Comparison of ENCODE assay signal across 2 cellular contexts in the genomic region with DNA sequence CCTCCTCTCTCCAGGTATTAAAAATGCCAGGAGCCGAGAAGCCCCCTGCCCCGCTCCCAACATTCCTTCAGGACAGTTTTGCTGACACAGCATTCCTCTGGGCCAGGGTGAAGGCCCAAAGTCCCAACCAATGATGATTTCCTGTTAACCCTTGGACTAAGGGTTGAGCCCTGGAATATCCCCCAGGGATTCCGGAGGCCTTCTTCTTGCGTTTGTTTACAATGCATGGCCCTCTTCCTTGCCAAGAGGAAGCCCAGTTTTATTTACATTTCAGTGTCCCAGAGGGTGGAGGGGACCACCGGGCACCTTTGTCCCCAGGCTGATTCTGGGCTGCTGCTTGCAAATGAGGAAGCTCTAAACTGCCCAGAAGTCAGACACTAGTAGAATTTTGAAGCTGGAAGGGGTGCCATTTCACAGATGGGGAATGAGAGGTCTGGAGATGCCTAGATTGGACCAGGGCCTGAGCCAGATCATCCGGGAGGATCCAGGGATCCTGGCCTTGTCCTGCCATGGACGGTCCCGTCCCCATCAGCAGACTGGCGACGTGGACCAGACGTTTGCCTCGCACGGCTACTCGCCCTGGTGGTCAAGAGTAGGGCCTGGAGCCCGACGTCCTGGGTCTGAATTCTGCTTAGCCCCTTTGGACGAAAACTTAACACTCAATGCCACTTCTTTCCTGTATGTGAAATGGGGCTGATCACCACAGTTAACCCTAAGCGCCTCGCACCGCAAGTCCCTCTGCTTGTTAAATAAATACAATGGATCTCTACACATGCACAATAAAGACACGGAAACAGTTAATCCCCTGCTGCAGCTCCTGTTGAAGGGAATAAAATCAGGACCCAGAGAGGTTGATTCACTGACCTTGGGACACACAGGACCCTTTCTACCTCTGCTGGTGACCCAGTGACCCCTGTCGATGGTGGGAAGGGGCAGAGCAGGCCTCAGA.
A peak's percentile ranks its signal among the peaks of the same experiment; 100 is the strongest.
TF ChIP-seq lines count a peak whose summit lies in the region.

No MANE protein-coding gene starts in this region.

TF ChIP-seq in HEK293, 187 proteins besides CTCF, POLR2A, EP300 and RAD21:
- TF ChIP-seq ZNF548 (tag by site-specific recombination; IDR thresholded peaks at IDR 0.05) (no peak), SP7 (tag by site-specific recombination; IDR thresholded peaks at IDR 0.05) (no peak), GLIS1 (tag by site-specific recombination; IDR thresholded peaks at IDR 0.05) (no peak), ZNF521 (tag by site-specific recombination; IDR thresholded peaks at IDR 0.05) (no peak), ZFP41 (tag by site-specific recombination; IDR thresholded peaks at IDR 0.05; ENCODE audit: borderline replicate concordance) (no peak), ZNF768 (tag by site-specific recombination; IDR thresholded peaks at IDR 0.05) (peak; percentile 63), ZNF175 (tag by site-specific recombination; IDR thresholded peaks at IDR 0.05) (no peak)

TF ChIP-seq in K562, 482 proteins besides CTCF, POLR2A, EP300 and RAD21 (continues in another document):
- TF ChIP-seq ZNF12 (CRISPR knock-in tag; IDR thresholded peaks at IDR 0.05) = no peak
- no peak for TF ChIP-seq ETS2 (tag; IDR thresholded peaks at IDR 0.05; ENCODE audit: borderline replicate concordance, poor library complexity, severe bottlenecking)
- TF ChIP-seq, protein P1, sequence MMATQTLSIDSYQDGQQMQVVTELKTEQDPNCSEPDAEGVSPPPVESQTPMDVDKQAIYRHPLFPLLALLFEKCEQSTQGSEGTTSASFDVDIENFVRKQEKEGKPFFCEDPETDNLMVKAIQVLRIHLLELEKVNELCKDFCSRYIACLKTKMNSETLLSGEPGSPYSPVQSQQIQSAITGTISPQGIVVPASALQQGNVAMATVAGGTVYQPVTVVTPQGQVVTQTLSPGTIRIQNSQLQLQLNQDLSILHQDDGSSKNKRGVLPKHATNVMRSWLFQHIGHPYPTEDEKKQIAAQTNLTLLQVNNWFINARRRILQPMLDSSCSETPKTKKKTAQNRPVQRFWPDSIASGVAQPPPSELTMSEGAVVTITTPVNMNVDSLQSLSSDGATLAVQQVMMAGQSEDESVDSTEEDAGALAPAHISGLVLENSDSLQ (IDR thresholded peaks at IDR 0.05) = no peak
- TF ChIP-seq ZFPM2 (CRISPR knock-in tag; IDR thresholded peaks at IDR 0.05) = no peak
- TF ChIP-seq MAFF (IDR thresholded peaks at IDR 0.05; ENCODE audit: low read length) = peak; percentile 98
- TF ChIP-seq MAFK (IDR thresholded peaks at IDR 0.05; ENCODE audit: low read length) = peak; percentile 99
- TF ChIP-seq, protein P2, sequence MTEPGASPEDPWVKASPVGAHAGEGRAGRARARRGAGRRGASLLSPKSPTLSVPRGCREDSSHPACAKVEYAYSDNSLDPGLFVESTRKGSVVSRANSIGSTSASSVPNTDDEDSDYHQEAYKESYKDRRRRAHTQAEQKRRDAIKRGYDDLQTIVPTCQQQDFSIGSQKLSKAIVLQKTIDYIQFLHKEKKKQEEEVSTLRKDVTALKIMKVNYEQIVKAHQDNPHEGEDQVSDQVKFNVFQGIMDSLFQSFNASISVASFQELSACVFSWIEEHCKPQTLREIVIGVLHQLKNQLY (CRISPR knock-in tag; conservative IDR thresholded peaks at IDR 0.05) = no peak
- TF ChIP-seq SMARCA5 (IDR thresholded peaks at IDR 0.05) = 0 out of 2 replicates have a peak, but pooled peaks have one; percentile 25
- TF ChIP-seq MED1 (CRISPR knock-in tag; IDR thresholded peaks at IDR 0.05; ENCODE audit: borderline replicate concordance) = no peak
- no peak for TF ChIP-seq L3MBTL2 (IDR thresholded peaks at IDR 0.05)
- peak; percentile 37; the same call in 1 of the 2 replicates for TF ChIP-seq HDAC2 (IDR thresholded peaks at IDR 0.05)
- no peak for TF ChIP-seq RHOXF2B (CRISPR knock-in tag; conservative IDR thresholded peaks at IDR 0.05)
- no peak for TF ChIP-seq GTF2F1 (IDR thresholded peaks at IDR 0.05; ENCODE audit: low read depth, low read length)
- peak; percentile 56 for TF ChIP-seq RBM25 (IDR thresholded peaks at IDR 0.05; ENCODE audit: low read depth, low read length, severe bottlenecking)
- no peak for TF ChIP-seq ZNF140 (CRISPR knock-in tag; IDR thresholded peaks at IDR 0.05)
- TF ChIP-seq CEBPG (CRISPR knock-in tag; IDR thresholded peaks at IDR 0.05) = no peak
- no peak for TF ChIP-seq CEBPG (tag; conservative IDR thresholded peaks at IDR 0.05 in 1 of 2, IDR thresholded peaks at IDR 0.05 in 1 of 2)
- TF ChIP-seq NCOR1 (IDR thresholded peaks at IDR 0.05) = no peak
- no peak for TF ChIP-seq PYGO2 (tag; IDR thresholded peaks at IDR 0.05)
- no peak for TF ChIP-seq ATF7 (IDR thresholded peaks at IDR 0.05)
- TF ChIP-seq, protein P3, sequence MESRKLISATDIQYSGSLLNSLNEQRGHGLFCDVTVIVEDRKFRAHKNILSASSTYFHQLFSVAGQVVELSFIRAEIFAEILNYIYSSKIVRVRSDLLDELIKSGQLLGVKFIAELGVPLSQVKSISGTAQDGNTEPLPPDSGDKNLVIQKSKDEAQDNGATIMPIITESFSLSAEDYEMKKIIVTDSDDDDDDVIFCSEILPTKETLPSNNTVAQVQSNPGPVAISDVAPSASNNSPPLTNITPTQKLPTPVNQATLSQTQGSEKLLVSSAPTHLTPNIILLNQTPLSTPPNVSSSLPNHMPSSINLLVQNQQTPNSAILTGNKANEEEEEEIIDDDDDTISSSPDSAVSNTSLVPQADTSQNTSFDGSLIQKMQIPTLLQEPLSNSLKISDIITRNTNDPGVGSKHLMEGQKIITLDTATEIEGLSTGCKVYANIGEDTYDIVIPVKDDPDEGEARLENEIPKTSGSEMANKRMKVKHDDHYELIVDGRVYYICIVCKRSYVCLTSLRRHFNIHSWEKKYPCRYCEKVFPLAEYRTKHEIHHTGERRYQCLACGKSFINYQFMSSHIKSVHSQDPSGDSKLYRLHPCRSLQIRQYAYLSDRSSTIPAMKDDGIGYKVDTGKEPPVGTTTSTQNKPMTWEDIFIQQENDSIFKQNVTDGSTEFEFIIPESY (CRISPR knock-in tag; IDR thresholded peaks at IDR 0.05) = 0 out of 2 replicates have a peak, but pooled peaks have one; percentile 38
- no peak for TF ChIP-seq RCOR1 (IDR thresholded peaks at IDR 0.05; ENCODE audit: borderline replicate concordance in 1 of 2, low read depth in 2 of 2, low read length in 2 of 2)
- no peak for TF ChIP-seq SP1 (CRISPR knock-in tag; IDR thresholded peaks at IDR 0.05)
- no peak for TF ChIP-seq FOXA3 (CRISPR knock-in tag; conservative IDR thresholded peaks at IDR 0.05 in 1 of 2, IDR thresholded peaks at IDR 0.05 in 1 of 2)
- TF ChIP-seq MTA2 (IDR thresholded peaks at IDR 0.05; ENCODE audit: low read depth) = no peak
- no peak for TF ChIP-seq HDAC3 (IDR thresholded peaks at IDR 0.05; ENCODE audit: borderline replicate concordance, partially characterized antibody)
- TF ChIP-seq ZNF316 (IDR thresholded peaks at IDR 0.05) = peak; percentile 98
- TF ChIP-seq KDM1A (IDR thresholded peaks at IDR 0.05) = peak in 1 of 2 experiments; percentile 72; a peak in 2 of 4 replicates
- TF ChIP-seq, protein P4, sequence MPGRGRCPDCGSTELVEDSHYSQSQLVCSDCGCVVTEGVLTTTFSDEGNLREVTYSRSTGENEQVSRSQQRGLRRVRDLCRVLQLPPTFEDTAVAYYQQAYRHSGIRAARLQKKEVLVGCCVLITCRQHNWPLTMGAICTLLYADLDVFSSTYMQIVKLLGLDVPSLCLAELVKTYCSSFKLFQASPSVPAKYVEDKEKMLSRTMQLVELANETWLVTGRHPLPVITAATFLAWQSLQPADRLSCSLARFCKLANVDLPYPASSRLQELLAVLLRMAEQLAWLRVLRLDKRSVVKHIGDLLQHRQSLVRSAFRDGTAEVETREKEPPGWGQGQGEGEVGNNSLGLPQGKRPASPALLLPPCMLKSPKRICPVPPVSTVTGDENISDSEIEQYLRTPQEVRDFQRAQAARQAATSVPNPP (IDR thresholded peaks at IDR 0.05; ENCODE audit: borderline replicate concordance, insufficient read depth, insufficient read length) = no peak
- peak; percentile 95 for TF ChIP-seq C11orf30 (IDR thresholded peaks at IDR 0.05; ENCODE audit: low read depth)
- TF ChIP-seq YBX1 (IDR thresholded peaks at IDR 0.05) = no peak
- no peak for TF ChIP-seq ZNF212 (CRISPR knock-in tag; IDR thresholded peaks at IDR 0.05)
- TF ChIP-seq, protein P5, sequence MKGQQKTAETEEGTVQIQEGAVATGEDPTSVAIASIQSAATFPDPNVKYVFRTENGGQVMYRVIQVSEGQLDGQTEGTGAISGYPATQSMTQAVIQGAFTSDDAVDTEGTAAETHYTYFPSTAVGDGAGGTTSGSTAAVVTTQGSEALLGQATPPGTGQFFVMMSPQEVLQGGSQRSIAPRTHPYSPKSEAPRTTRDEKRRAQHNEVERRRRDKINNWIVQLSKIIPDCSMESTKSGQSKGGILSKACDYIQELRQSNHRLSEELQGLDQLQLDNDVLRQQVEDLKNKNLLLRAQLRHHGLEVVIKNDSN (CRISPR knock-in tag; IDR thresholded peaks at IDR 0.05) = no peak
- TF ChIP-seq, protein P6, sequence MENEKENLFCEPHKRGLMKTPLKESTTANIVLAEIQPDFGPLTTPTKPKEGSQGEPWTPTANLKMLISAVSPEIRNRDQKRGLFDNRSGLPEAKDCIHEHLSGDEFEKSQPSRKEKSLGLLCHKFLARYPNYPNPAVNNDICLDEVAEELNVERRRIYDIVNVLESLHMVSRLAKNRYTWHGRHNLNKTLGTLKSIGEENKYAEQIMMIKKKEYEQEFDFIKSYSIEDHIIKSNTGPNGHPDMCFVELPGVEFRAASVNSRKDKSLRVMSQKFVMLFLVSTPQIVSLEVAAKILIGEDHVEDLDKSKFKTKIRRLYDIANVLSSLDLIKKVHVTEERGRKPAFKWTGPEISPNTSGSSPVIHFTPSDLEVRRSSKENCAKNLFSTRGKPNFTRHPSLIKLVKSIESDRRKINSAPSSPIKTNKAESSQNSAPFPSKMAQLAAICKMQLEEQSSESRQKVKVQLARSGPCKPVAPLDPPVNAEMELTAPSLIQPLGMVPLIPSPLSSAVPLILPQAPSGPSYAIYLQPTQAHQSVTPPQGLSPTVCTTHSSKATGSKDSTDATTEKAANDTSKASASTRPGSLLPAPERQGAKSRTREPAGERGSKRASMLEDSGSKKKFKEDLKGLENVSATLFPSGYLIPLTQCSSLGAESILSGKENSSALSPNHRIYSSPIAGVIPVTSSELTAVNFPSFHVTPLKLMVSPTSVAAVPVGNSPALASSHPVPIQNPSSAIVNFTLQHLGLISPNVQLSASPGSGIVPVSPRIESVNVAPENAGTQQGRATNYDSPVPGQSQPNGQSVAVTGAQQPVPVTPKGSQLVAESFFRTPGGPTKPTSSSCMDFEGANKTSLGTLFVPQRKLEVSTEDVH (IDR thresholded peaks at IDR 0.05; ENCODE audit: low read depth, partially characterized antibody) = no peak
- TF ChIP-seq PML (IDR thresholded peaks at IDR 0.05; ENCODE audit: low read length) = no peak
- no peak for TF ChIP-seq KDM4B (IDR thresholded peaks at IDR 0.05; ENCODE audit: borderline replicate concordance in 2 of 2, low read depth in 1 of 2)
- no peak for TF ChIP-seq XRCC4 (IDR thresholded peaks at IDR 0.05; ENCODE audit: extremely low read depth, insufficient read depth, insufficient read length)
- TF ChIP-seq NCOA2 (IDR thresholded peaks at IDR 0.05; ENCODE audit: partially characterized antibody in 2 of 2) = no peak
- TF ChIP-seq, protein P7, sequence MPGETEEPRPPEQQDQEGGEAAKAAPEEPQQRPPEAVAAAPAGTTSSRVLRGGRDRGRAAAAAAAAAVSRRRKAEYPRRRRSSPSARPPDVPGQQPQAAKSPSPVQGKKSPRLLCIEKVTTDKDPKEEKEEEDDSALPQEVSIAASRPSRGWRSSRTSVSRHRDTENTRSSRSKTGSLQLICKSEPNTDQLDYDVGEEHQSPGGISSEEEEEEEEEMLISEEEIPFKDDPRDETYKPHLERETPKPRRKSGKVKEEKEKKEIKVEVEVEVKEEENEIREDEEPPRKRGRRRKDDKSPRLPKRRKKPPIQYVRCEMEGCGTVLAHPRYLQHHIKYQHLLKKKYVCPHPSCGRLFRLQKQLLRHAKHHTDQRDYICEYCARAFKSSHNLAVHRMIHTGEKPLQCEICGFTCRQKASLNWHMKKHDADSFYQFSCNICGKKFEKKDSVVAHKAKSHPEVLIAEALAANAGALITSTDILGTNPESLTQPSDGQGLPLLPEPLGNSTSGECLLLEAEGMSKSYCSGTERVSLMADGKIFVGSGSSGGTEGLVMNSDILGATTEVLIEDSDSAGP (CRISPR knock-in tag; IDR thresholded peaks at IDR 0.05) = no peak
- peak; percentile 78 for TF ChIP-seq ZFP36 (IDR thresholded peaks at IDR 0.05; ENCODE audit: low read depth, low read length, partially characterized antibody)
- no peak for TF ChIP-seq ZFX (CRISPR knock-in tag; IDR thresholded peaks at IDR 0.05)
- TF ChIP-seq, protein P8, sequence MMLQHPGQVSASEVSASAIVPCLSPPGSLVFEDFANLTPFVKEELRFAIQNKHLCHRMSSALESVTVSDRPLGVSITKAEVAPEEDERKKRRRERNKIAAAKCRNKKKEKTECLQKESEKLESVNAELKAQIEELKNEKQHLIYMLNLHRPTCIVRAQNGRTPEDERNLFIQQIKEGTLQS (IDR thresholded peaks at IDR 0.05) = no peak
- TF ChIP-seq, protein P8 (CRISPR knock-in tag; conservative IDR thresholded peaks at IDR 0.05) = no peak
- TF ChIP-seq HNRNPUL1 (IDR thresholded peaks at IDR 0.05; ENCODE audit: low read length) = no peak
- TF ChIP-seq POLR3A (IDR thresholded peaks at IDR 0.05; ENCODE audit: borderline replicate concordance, extremely low read depth, insufficient read depth, insufficient read length) = no peak
- TF ChIP-seq BCOR (IDR thresholded peaks at IDR 0.05) = peak; percentile 72
- TF ChIP-seq SMAD4 (CRISPR knock-in tag; conservative IDR thresholded peaks at IDR 0.05) = no peak
- TF ChIP-seq, protein P9, sequence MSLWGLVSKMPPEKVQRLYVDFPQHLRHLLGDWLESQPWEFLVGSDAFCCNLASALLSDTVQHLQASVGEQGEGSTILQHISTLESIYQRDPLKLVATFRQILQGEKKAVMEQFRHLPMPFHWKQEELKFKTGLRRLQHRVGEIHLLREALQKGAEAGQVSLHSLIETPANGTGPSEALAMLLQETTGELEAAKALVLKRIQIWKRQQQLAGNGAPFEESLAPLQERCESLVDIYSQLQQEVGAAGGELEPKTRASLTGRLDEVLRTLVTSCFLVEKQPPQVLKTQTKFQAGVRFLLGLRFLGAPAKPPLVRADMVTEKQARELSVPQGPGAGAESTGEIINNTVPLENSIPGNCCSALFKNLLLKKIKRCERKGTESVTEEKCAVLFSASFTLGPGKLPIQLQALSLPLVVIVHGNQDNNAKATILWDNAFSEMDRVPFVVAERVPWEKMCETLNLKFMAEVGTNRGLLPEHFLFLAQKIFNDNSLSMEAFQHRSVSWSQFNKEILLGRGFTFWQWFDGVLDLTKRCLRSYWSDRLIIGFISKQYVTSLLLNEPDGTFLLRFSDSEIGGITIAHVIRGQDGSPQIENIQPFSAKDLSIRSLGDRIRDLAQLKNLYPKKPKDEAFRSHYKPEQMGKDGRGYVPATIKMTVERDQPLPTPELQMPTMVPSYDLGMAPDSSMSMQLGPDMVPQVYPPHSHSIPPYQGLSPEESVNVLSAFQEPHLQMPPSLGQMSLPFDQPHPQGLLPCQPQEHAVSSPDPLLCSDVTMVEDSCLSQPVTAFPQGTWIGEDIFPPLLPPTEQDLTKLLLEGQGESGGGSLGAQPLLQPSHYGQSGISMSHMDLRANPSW (CRISPR knock-in tag; IDR thresholded peaks at IDR 0.05) = no peak
- TF ChIP-seq MAFG (tag; conservative IDR thresholded peaks at IDR 0.05) = peak; percentile 96
- TF ChIP-seq ESRRB (CRISPR knock-in tag; IDR thresholded peaks at IDR 0.05; ENCODE audit: borderline replicate concordance) = no peak
- TF ChIP-seq CBX2 (IDR thresholded peaks at IDR 0.05; ENCODE audit: insufficient read depth, low read length, poor library complexity, severe bottlenecking) = no peak
- TF ChIP-seq CAMTA2 (CRISPR knock-in tag; conservative IDR thresholded peaks at IDR 0.05) = no peak
